In the genomic region with DNA sequence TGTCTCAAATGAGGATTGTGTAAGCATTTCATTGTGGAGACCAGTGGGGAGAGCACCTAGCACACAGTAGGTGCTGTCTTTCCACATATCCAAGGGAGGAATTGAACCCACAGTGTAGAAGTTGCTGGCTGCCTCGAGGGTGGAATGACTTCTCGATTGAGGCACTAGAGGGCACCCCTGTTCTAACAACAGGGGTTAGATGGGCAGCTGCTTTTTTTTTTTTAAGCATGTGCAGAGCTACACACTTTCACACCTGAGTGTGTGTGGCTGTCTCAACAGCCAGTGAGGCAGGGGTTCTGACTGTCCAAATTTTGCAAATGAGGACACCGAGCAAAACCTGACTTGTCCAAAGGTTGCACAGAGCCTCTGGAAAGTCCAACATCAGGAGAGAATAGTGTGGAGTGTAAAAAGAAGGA, we compare ENCODE assay signal across 8 cellular contexts.
DNase-seq lines count a peak whose midpoint lies in the region; ATAC-seq and TF ChIP-seq lines count a peak whose summit lies in the region.

No MANE protein-coding gene starts in this region.

- no peaks in the 10 kb centered on the region for H3K4me1 ChIP-seq in psoas muscle

- no peak for TF ChIP-seq POLR2A in erythroblast (IDR thresholded peaks at IDR 0.05; ENCODE audit: low read length)

- peak; percentile 38 for TF ChIP-seq CTCF in psoas muscle (IDR thresholded peaks at IDR 0.05)

- no peaks in the 10 kb centered on the region for H3K9me3 ChIP-seq in psoas muscle

- WGBS in psoas muscle, 3 donors: 21 to 34% (median 21%) methylated on average over 3 of the region's 3 CpGs

- peak in 3 of 4 donors; percentile 16 to 54 (median 53) for ATAC-seq in psoas muscle

- intact Hi-C loops in psoas muscle (cut with DNase I): no loop called here

- peak; percentile 60 for DNase-seq in DMS 273 (lab: John Stamatoyannopoulos, UW; ENCODE audit: unreplicated experiment)
- DNase-seq in DMS 273 treated with DMSO at 0.1 percent for 48 hours (lab: John Stamatoyannopoulos, UW): no peak
- DNase-seq in Jurkat, Clone E6-1 (ENCODE audit: low read depth, low spot score): peak; percentile 55
- DNase-seq in activated CD4-positive, alpha-beta T cell treated with anti-CD3 and anti-CD28 coated beads, Interleukin-2, amount 50 U/mL, for 48 hours: peak; percentile 60 to 71
- DNase-seq in erythroblast (lab: John Stamatoyannopoulos, UW): peak; percentile 53 to 57
- DNase-seq in psoas muscle: no peak
- no peak for DNase-seq in foreskin melanocyte
- no peak for DNase-seq in G401 (ENCODE audit: low spot score)

- H3K36me3 ChIP-seq in psoas muscle (ENCODE audit: insufficient read depth in 1 of 2, low read depth in 1 of 2): no peaks in the 10 kb centered on the region

- in situ Hi-C loops in G401 (cut with HindIII; ENCODE audit: low sequenced_read_pairs): no loop called here

- H3K27ac ChIP-seq in psoas muscle: no peak overlapping the region

- H3K4me3 ChIP-seq in Jurkat, Clone E6-1 (ENCODE audit: low read length): no peak overlapping the region
- no peak overlapping the region for H3K4me3 ChIP-seq in psoas muscle

- H3K27me3 ChIP-seq in psoas muscle (ENCODE audit: insufficient read depth in 3 of 3, low read length in 2 of 3): no peaks in the 10 kb centered on the region

Comparison
In these comparisons a context has a peak if more than half of its experiments do, and no peak if none do; other contexts are left out.
1. DNase-seq: peak in DMS 273 (single experiment), Jurkat, Clone E6-1 (single experiment), activated CD4-positive, alpha-beta T cell treated with anti-CD3 and anti-CD28 coated beads, Interleukin-2, amount 50 U/mL, for 48 hours (2 of 2) and erythroblast (2 of 2); none in DMS 273 treated with DMSO at 0.1 percent for 48 hours (single experiment), psoas muscle (0 of 2), foreskin melanocyte (single experiment) and G401 (single experiment).